In the genomic region with DNA sequence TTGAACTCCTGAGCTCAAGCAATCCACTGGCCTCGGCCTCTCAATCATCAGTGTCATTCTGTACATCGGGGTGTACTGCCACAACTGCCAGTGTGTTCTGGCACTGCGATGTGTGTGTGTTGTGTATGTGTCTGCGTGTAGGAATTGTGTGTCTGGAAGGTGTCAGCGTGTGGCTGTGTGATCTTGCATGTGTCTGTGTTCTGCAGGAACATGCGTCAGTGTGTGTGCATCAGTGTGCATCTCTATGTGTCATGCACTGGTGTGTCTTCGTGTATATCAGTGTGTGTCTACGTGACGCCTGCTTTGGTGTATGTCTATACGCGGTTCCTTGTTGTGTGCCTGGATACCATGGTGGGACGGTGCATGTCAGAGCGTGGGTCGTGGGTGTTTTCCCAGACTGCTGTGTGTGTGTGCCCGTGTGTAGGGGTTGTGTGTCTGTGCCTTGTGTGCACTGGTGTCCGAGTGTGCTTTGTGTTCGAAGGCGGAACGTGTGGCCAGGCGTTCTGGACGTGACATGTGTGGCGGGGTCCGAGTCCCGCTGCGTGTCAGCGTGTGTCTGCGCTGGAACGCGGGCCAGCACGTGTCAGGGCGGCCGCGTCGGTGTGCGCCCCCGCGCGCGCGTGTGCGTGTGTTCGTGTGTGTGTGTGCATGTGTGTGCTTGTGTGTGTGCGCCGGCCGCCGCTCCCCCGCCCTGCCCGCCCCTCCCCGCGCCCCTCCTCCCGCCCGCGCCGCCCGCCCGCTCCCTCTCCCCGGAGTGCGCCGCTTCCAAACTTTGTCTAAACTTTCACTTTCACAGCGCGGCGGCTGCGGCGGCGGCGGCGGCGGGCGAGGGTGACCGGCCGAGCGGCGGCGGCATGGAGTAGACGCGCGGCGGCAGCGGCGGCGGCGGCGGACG, we compare ENCODE assay signal across 8 cellular contexts. TPM values are rescaled to one million over a fixed set of nuclear protein-coding genes. Genes with fewer than 3 reads are reported as not detected.
DNase-seq lines count a peak whose midpoint lies in the region; ATAC-seq and TF ChIP-seq lines count a peak whose summit lies in the region.

A gene (plus strand): TSS at position 775 of the 895 bp plus-strand sequence. CDS start 363 bp downstream, outside the sequence.

- intact Hi-C loops in Right ventricle myocardium inferior (cut with DNase I) = loop anchor here (1.0 to 5.0 kb wide), 2 partner anchors 37 to 66 kb away; no protein-coding TSS in a partner anchor
- intact Hi-C loops in ovary (cut with DNase I) = loop anchor here in 1 of 4 donors (5.0 kb wide), 1 partner anchor 957 kb away; a partner anchor contains a TSS
- intact Hi-C loops in uterus (cut with DNase I; ENCODE audit: low total_unique reads) = no loop called here

- H3K27ac ChIP-seq in ovary (peak within 1 kb of the TSS; percentile 78 to 92), uterus (peak within 1 kb of the TSS; percentile 95 to 99)

- H3K36me3 ChIP-seq in ovary (no peaks in the 10 kb centered on the region), uterus (no peaks in the 10 kb centered on the region)

- TF ChIP-seq POLR2A in ovary (IDR thresholded peaks at IDR 0.05) = no peak
- peak in 1 of 2 donors; percentile 40 for TF ChIP-seq POLR2A in uterus (IDR thresholded peaks at IDR 0.05)

- TF ChIP-seq CTCF in ovary (IDR thresholded peaks at IDR 0.05) (no peak), uterus (IDR thresholded peaks at IDR 0.05) (no peak)

- no peaks in the 10 kb centered on the region for H3K9me3 ChIP-seq in ovary
- no peaks in the 10 kb centered on the region for H3K9me3 ChIP-seq in uterus

- H3K4me1 Mint-ChIP-seq in activated naive CD8-positive, alpha-beta T cell treated with anti-CD3 and anti-CD28 coated beads for 36 hours = peaks cover 7% of the 10 kb centered on the region

- H3K9me3 Mint-ChIP-seq in activated naive CD8-positive, alpha-beta T cell treated with anti-CD3 and anti-CD28 coated beads for 36 hours = no peaks in the 10 kb centered on the region

- peak; percentile 46 for ATAC-seq in Right ventricle myocardium inferior
- ATAC-seq in HG03342 (IDR thresholded peaks at IDR 0.05; ENCODE audit: unreplicated experiment) = no peak

- peak within 1 kb of the TSS; percentile 22 for H3K27ac Mint-ChIP-seq in activated naive CD8-positive, alpha-beta T cell treated with anti-CD3 and anti-CD28 coated beads for 36 hours

- H3K4me3 Mint-ChIP-seq in activated naive CD8-positive, alpha-beta T cell treated with anti-CD3 and anti-CD28 coated beads for 36 hours = peak within 1 kb of the TSS; percentile 82

- peaks cover 9% of the 10 kb centered on the region for H3K4me1 ChIP-seq in ovary (ENCODE audit: insufficient read depth)
- peaks cover 0 to 6% of the 10 kb centered on the region in 2 donors for H3K4me1 ChIP-seq in uterus

- H3K27me3 ChIP-seq in ovary (no peaks in the 10 kb centered on the region), uterus (no peaks in the 10 kb centered on the region)

- H3K36me3 Mint-ChIP-seq in activated naive CD8-positive, alpha-beta T cell treated with anti-CD3 and anti-CD28 coated beads for 36 hours = no peaks in the 10 kb centered on the region

- TF ChIP-seq EP300 in ovary (IDR thresholded peaks at IDR 0.05) = no peak

- H3K27me3 Mint-ChIP-seq in activated naive CD8-positive, alpha-beta T cell treated with anti-CD3 and anti-CD28 coated beads for 36 hours = no peaks in the 10 kb centered on the region

- in situ Hi-C loops in SK-MEL-5 (cut with HindIII; ENCODE audit: low pct_unique_long_range_greater_than_20kb, low sequenced_read_pairs) = no loop called here

- peak; percentile 33 for DNase-seq in DMS79 treated with DMSO at 0.1 percent for 48 hours (lab: John Stamatoyannopoulos, UW)
- no peak for DNase-seq in DMS79 (lab: John Stamatoyannopoulos, UW)
- peak; percentile 44 for DNase-seq in SK-MEL-5 (ENCODE audit: low read depth, low spot score)
- peak; percentile 74 for DNase-seq in activated naive CD8-positive, alpha-beta T cell treated with anti-CD3 and anti-CD28 coated beads for 36 hours
- DNase-seq in Right ventricle myocardium inferior (ENCODE audit: missing footprints) = peak; percentile 87
- peak; percentile 76 to 85 (median 82) for DNase-seq in ovary
- peak; percentile 77 to 81 for DNase-seq in uterus

- 9 to 11% (median 10%) methylated on average over 66 to 81 of the region's 84 CpGs for WGBS in ovary, 3 donors

- peak within 1 kb of the TSS; percentile 74 for H3K4me3 ChIP-seq in ovary
- H3K4me3 ChIP-seq in uterus = peak within 1 kb of the TSS; percentile 63 to 68

RNA-seq across cellular contexts. Expression of the gene that starts here (rescaled TPM):
- 4.2 and 4.9 TPM in 2 replicates for total RNA-seq in SK-MEL-5 (2014; rRNA removed; shearing (Covaris generic))
- 32.6 and 37.8 TPM in 2 replicates for polyA plus RNA-seq in SK-MEL-5 (2015; cell fraction: cytosol; rRNA removed)
- polyA plus RNA-seq in SK-MEL-5 (2015; cell fraction: nucleus; rRNA removed) = 5.6 and 13.1 TPM in 2 replicates
- total RNA-seq in activated naive CD8-positive, alpha-beta T cell treated with anti-CD3 and anti-CD28 coated beads for 36 hours = 1 to 10 TPM; 6.3 to 8.7 TPM
- total RNA-seq in Right ventricle myocardium inferior (159 TPM), ovary (100 to 1,000 TPM in 5 of 7 donors, 10 to 100 TPM in 2; 30.3 to 256 (median 223) TPM), uterus (100 to 1,000 TPM in 2 of 4 donors, 10 to 100 TPM in 2; 27.4 to 381 (median 78.4) TPM)
- 10 to 100 TPM; 76.9 to 82.2 TPM for polyA plus RNA-seq in ovary
